ENCODE assay signal across 14 cellular contexts in genomic region chr1:196791252-196791651, GRCh38. TPM values are rescaled to one million over a fixed set of nuclear protein-coding genes. Genes with fewer than 3 reads are reported as not detected.
"Had no signal": no experiment of that assay in that cellular context is flagged by ENCODE, and none has a peak within 500 bp of the region (broad histone marks: within the 10 kb centered on the region; RNA-seq: fewer than 3 reads in every experiment).

No MANE protein-coding gene starts in this region.

RNA-seq across cellular contexts. Expression of gene CFHR3, which starts 16.6 kb away (rescaled TPM):
- total RNA-seq: activated B cell treated with CpG ODN at 0.5 μM for 24 hours; activated CD4-positive, alpha-beta memory T cell treated with anti-CD3 and anti-CD28 coated beads for 36 hours; activated CD4-positive, alpha-beta memory T cell treated with anti-CD3 and anti-CD28 coated beads, Interleukin-2, amount 10 ng/mL, durations not matched to agents 7 days and 5 days; activated CD4-positive, alpha-beta T cell treated with anti-CD3 and anti-CD28 coated beads for 36 hours; activated CD4-positive, alpha-beta T cell treated with anti-CD3 and anti-CD28 coated beads, Interleukin-2, amount 10 ng/mL, durations not matched to agents 24 days and 14 days; activated CD4-positive, alpha-beta T cell treated with anti-CD3 and anti-CD28 coated beads, Interleukin-2, amount 10 ng/mL, durations not matched to agents 7 days and 5 days; activated CD8-positive, alpha-beta memory T cell treated with anti-CD3 and anti-CD28 coated beads for 36 hours; activated CD8-positive, alpha-beta memory T cell treated with anti-CD3 and anti-CD28 coated beads, Interleukin-2, amount 10 ng/mL, durations not matched to agents 7 days and 5 days; activated CD8-positive, alpha-beta T cell treated with anti-CD3 and anti-CD28 coated beads for 36 hours; activated CD8-positive, alpha-beta T cell treated with anti-CD3 and anti-CD28 coated beads, Interleukin-2, amount 10 ng/mL, durations not matched to agents 7 days and 5 days; T-cell; T-helper 1 cell treated with Interleukin-12 subunit alpha and Interleukin-12 subunit beta and Interleukin-4 antibody, amounts not matched to agents 30 ng/mL and 1 ng/mL, for 36 hours; T-helper 17 cell; T-helper 2 cell treated with Interferon-gamma antibody and Interleukin-4, amounts not matched to agents 100 ng/mL and 5 ng/mL, for 36 hours had no signal

RNA-seq across cellular contexts. Expression of gene CFHR1, which starts 28.3 kb away (rescaled TPM):
- total RNA-seq: activated B cell treated with CpG ODN at 0.5 μM for 24 hours; activated CD4-positive, alpha-beta memory T cell treated with anti-CD3 and anti-CD28 coated beads for 36 hours; activated CD4-positive, alpha-beta memory T cell treated with anti-CD3 and anti-CD28 coated beads, Interleukin-2, amount 10 ng/mL, durations not matched to agents 7 days and 5 days; activated CD4-positive, alpha-beta T cell treated with anti-CD3 and anti-CD28 coated beads for 36 hours; activated CD4-positive, alpha-beta T cell treated with anti-CD3 and anti-CD28 coated beads, Interleukin-2, amount 10 ng/mL, durations not matched to agents 24 days and 14 days; activated CD4-positive, alpha-beta T cell treated with anti-CD3 and anti-CD28 coated beads, Interleukin-2, amount 10 ng/mL, durations not matched to agents 7 days and 5 days; activated CD8-positive, alpha-beta memory T cell treated with anti-CD3 and anti-CD28 coated beads for 36 hours; activated CD8-positive, alpha-beta memory T cell treated with anti-CD3 and anti-CD28 coated beads, Interleukin-2, amount 10 ng/mL, durations not matched to agents 7 days and 5 days; activated CD8-positive, alpha-beta T cell treated with anti-CD3 and anti-CD28 coated beads for 36 hours; activated CD8-positive, alpha-beta T cell treated with anti-CD3 and anti-CD28 coated beads, Interleukin-2, amount 10 ng/mL, durations not matched to agents 7 days and 5 days; T-helper 1 cell treated with Interleukin-12 subunit alpha and Interleukin-12 subunit beta and Interleukin-4 antibody, amounts not matched to agents 30 ng/mL and 1 ng/mL, for 36 hours; T-helper 17 cell; T-helper 2 cell treated with Interferon-gamma antibody and Interleukin-4, amounts not matched to agents 100 ng/mL and 5 ng/mL, for 36 hours had no signal
